ENCODE assay signal across 8 cellular contexts in genomic region chr13:52454459-52454824, GRCh38. TPM values are rescaled to one million over a fixed set of nuclear protein-coding genes. Genes with fewer than 3 reads are reported as not detected.
DNase-seq lines count a peak whose midpoint lies in the region; ATAC-seq and TF ChIP-seq lines count a peak whose summit lies in the region.

No MANE protein-coding gene starts in this region.

- H3K9ac ChIP-seq in skeletal muscle tissue (ENCODE audit: low read depth in 1 of 3, low read length in 3 of 3): peak overlapping the region; percentile 85 to 93 (median 88)

- no peaks in the 10 kb centered on the region for H3K9me3 ChIP-seq in right cardiac atrium (ENCODE audit: control insufficient read depth, low read length)
- no peaks in the 10 kb centered on the region for H3K9me3 ChIP-seq in skeletal muscle tissue (ENCODE audit: control insufficient read depth in 3 of 3, low read length in 3 of 3)

- H3K79me2 ChIP-seq in ACC112 (ENCODE audit: control insufficient read depth, insufficient read depth, low read length, unreplicated experiment): peaks cover 41% of the 10 kb centered on the region

- H3K9me3 Mint-ChIP-seq in activated T-cell treated with anti-CD3 and anti-CD28 coated beads, Interleukin-2, amount 50 U/mL, for 4 hours: no peaks in the 10 kb centered on the region

- 16% methylated on average over 8 of the region's 8 CpGs for WGBS in right cardiac atrium

- no peaks in the 10 kb centered on the region; the same call in 1 of the 2 replicates for H3K36me3 ChIP-seq in ACC112 (ENCODE audit: insufficient read depth, low read length)
- peaks cover 0 to 7% (median 2%) of the 10 kb centered on the region in 3 donors for H3K36me3 ChIP-seq in skeletal muscle tissue (ENCODE audit: control insufficient read depth in 3 of 3, insufficient read depth in 3 of 3, low read length in 3 of 3)

- H3K4me1 ChIP-seq in ACC112 (ENCODE audit: control insufficient read depth, insufficient read depth, low read length, unreplicated experiment): peaks cover 30% of the 10 kb centered on the region
- H3K4me1 ChIP-seq in right cardiac atrium (ENCODE audit: control insufficient read depth, insufficient read depth, low read length): no peaks in the 10 kb centered on the region
- H3K4me1 ChIP-seq in skeletal muscle tissue (ENCODE audit: control insufficient read depth in 3 of 3, insufficient read depth in 3 of 3, low read length in 3 of 3): peaks cover 7 to 21% (median 20%) of the 10 kb centered on the region in 3 donors

- H3K4me3 Mint-ChIP-seq in activated T-cell treated with anti-CD3 and anti-CD28 coated beads, Interleukin-2, amount 50 U/mL, for 4 hours: peak overlapping the region; percentile 96

- DNase-seq in GM12865 (ENCODE audit: low read depth) (peak; percentile 86), NCI-H1417 (lab: John Stamatoyannopoulos, UW) (peak; percentile 71 to 90 (median 82)), right cardiac atrium (no peak), hippocampal formation (lab: John Stamatoyannopoulos, UW) (no peak)
- DNase-seq in activated T-cell treated with anti-CD3 and anti-CD28 coated beads, Interleukin-2, amount 50 U/mL, for 4 hours: no peak

- no peak for TF ChIP-seq CTCF in GM12865 (IDR thresholded peaks at IDR 0.05; ENCODE audit: insufficient read depth, low read depth, low read length, missing control alignments)

- H3K27me3 Mint-ChIP-seq in activated T-cell treated with anti-CD3 and anti-CD28 coated beads, Interleukin-2, amount 50 U/mL, for 4 hours (ENCODE audit: low read depth): no peaks in the 10 kb centered on the region

- intact Hi-C loops in right cardiac atrium (cut with DNase I): loop anchor here in 3 of 4 donors (5.0 to 10.0 kb wide), 3 partner anchors 52 to 112 kb away; no protein-coding TSS in a partner anchor

- H3K27ac ChIP-seq in ACC112 (ENCODE audit: low read depth, low read length) (no peak overlapping the region), right cardiac atrium (ENCODE audit: low read length) (no peak overlapping the region), skeletal muscle tissue (ENCODE audit: low read depth, low read length) (peak overlapping the region; percentile 64)

- ATAC-seq in HG02610 (IDR thresholded peaks at IDR 0.05; ENCODE audit: unreplicated experiment) (peak; percentile 17), right cardiac atrium (no peak)
- ATAC-seq in activated T-cell treated with anti-CD3 and anti-CD28 coated beads, Interleukin-2, amount 50 U/mL, for 4 hours: no peak

- H3K4me3 ChIP-seq in ACC112 (ENCODE audit: low read depth, low read length) (peak overlapping the region; percentile 89), GM12865 (ENCODE audit: low read depth, low read length) (peak overlapping the region; percentile 98), right cardiac atrium (ENCODE audit: low read length) (peak overlapping the region; percentile 64), skeletal muscle tissue (ENCODE audit: low read length in 3 of 3) (peak overlapping the region; percentile 71 to 99 (median 89))

- peaks cover 2% of the 10 kb centered on the region for H3K36me3 Mint-ChIP-seq in activated T-cell treated with anti-CD3 and anti-CD28 coated beads, Interleukin-2, amount 50 U/mL, for 4 hours (ENCODE audit: insufficient read depth)

- peak overlapping the region; percentile 95 for H2AFZ ChIP-seq in ACC112 (ENCODE audit: low read length, unreplicated experiment)

- H3K4me1 Mint-ChIP-seq in activated T-cell treated with anti-CD3 and anti-CD28 coated beads, Interleukin-2, amount 50 U/mL, for 4 hours (ENCODE audit: low read depth): peaks cover 38% of the 10 kb centered on the region

- H3K27me3 ChIP-seq in ACC112 (ENCODE audit: insufficient read depth, low read length) (no peaks in the 10 kb centered on the region), right cardiac atrium (ENCODE audit: control insufficient read depth, insufficient read depth) (no peaks in the 10 kb centered on the region), skeletal muscle tissue (ENCODE audit: control insufficient read depth in 3 of 3, insufficient read depth in 3 of 3, low read length in 3 of 3) (no peaks in the 10 kb centered on the region)

RNA-seq across cellular contexts. Expression of gene CKAP2, which starts 0.8 kb away (rescaled TPM):
- total RNA-seq in activated T-cell treated with anti-CD3 and anti-CD28 coated beads, Interleukin-2, amount 50 U/mL, for 4 hours: 10 to 100 TPM; 10.1 to 11.2 (median 10.9) TPM
- total RNA-seq in right cardiac atrium (1 to 10 TPM; 4.8 to 9.9 (median 7.9) TPM), skeletal muscle tissue (14.1 TPM)
- 2.6 TPM for polyA plus RNA-seq in right cardiac atrium

RNA-seq across cellular contexts. Expression of gene VPS36, which starts 4.0 kb away (rescaled TPM):
- 10 to 100 TPM; 29.2 to 34.0 (median 30.3) TPM for total RNA-seq in activated T-cell treated with anti-CD3 and anti-CD28 coated beads, Interleukin-2, amount 50 U/mL, for 4 hours
- 10 to 100 TPM; 32.6 to 38.8 (median 34.9) TPM for total RNA-seq in right cardiac atrium
- polyA plus RNA-seq in right cardiac atrium: 20.5 TPM
- total RNA-seq in skeletal muscle tissue: 40.7 TPM

RNA-seq across cellular contexts. Expression of gene THSD1, which starts 48.5 kb away (rescaled TPM):
- total RNA-seq in activated T-cell treated with anti-CD3 and anti-CD28 coated beads, Interleukin-2, amount 50 U/mL, for 4 hours: under 1 TPM; 0.11 to 0.25 (median 0.16) TPM
- total RNA-seq in right cardiac atrium (1 to 10 TPM; 5.4 to 7.0 (median 6.2) TPM), skeletal muscle tissue (26.6 TPM)
- polyA plus RNA-seq in right cardiac atrium: 3.9 TPM

Comparison
In these comparisons a context has a peak if more than half of its experiments do, and no peak if none do; other contexts are left out.
1. DNase-seq: peak in GM12865 (single experiment) and NCI-H1417 (3 of 3); none in activated T-cell treated with anti-CD3 and anti-CD28 coated beads, Interleukin-2, amount 50 U/mL, for 4 hours (single experiment), right cardiac atrium (0 of 3) and hippocampal formation (0 of 2).
2. RNA of gene THSD1, which starts 48.5 kb away (total RNA-seq): 26.6 TPM in skeletal muscle tissue (single experiment) and 5.4 to 7.0 TPM in right cardiac atrium; 0.11 to 0.25 TPM in activated T-cell treated with anti-CD3 and anti-CD28 coated beads, Interleukin-2, amount 50 U/mL, for 4 hours; every median in the first group is over 4 times any median in the second.
3. Peak in every context shown above with its lines, with median percentiles within 50 percentile points of each other: H3K4me3 ChIP-seq.